In genomic region chr3:183698760-183699159, GRCh38 we compare ENCODE assay signal across 8 cellular contexts. TPM values are rescaled to one million over a fixed set of nuclear protein-coding genes. Genes with fewer than 3 reads are reported as not detected.
DNase-seq lines count a peak whose midpoint lies in the region; ATAC-seq and TF ChIP-seq lines count a peak whose summit lies in the region.

No MANE protein-coding gene starts in this region.

- H3K36me3 ChIP-seq in PC-9 (ENCODE audit: low read depth) (no peaks in the 10 kb centered on the region), transverse colon (no peaks in the 10 kb centered on the region)

- H3K27me3 ChIP-seq in PC-9 (ENCODE audit: insufficient read depth, low read depth): no peaks in the 10 kb centered on the region
- no peaks in the 10 kb centered on the region for H3K27me3 ChIP-seq in transverse colon

- peaks cover 57% of the 10 kb centered on the region for H3K79me2 ChIP-seq in PC-9 (ENCODE audit: low read depth)

- H3K27ac ChIP-seq in PC-9 (no peak overlapping the region), cingulate gyrus (ENCODE audit: low read depth, low read length) (peak overlapping the region; percentile 14), transverse colon (peak overlapping the region; percentile 86 to 92 (median 91))

- no peak for TF ChIP-seq CTCF in AG04449 (IDR thresholded peaks at IDR 0.05; ENCODE audit: insufficient read depth, low read length, missing control alignments)
- no peak for TF ChIP-seq CTCF in GM12875 (IDR thresholded peaks at IDR 0.05; ENCODE audit: borderline replicate concordance, insufficient read depth, low read depth, low read length)
- TF ChIP-seq CTCF in PC-9 (conservative IDR thresholded peaks at IDR 0.05): no peak
- TF ChIP-seq CTCF in transverse colon (IDR thresholded peaks at IDR 0.05): no peak

- H3K4me3 ChIP-seq in AG04449 (ENCODE audit: low read depth, low read length): peak overlapping the region; percentile 89
- H3K4me3 ChIP-seq in GM12875 (ENCODE audit: low read depth, low read length): peak overlapping the region; percentile 93
- peak overlapping the region; percentile 70 for H3K4me3 ChIP-seq in PC-9
- peak overlapping the region; percentile 69 to 92 (median 87) for H3K4me3 ChIP-seq in transverse colon

- H3K4me3 Mint-ChIP-seq in memory B cell: peak overlapping the region; percentile 75

- no TSS peak for BruUV-seq in PC-9 (replicated peaks; lab: Mats Ljungman, UMichigan)

- TF ChIP-seq EP300 in transverse colon (IDR thresholded peaks at IDR 0.05; ENCODE audit: low read depth): no peak

- H3K4me1 Mint-ChIP-seq in memory B cell: peaks cover 23% of the 10 kb centered on the region

- H3K27me3 Mint-ChIP-seq in memory B cell: peaks cover 1% of the 10 kb centered on the region

- H3K9me3 Mint-ChIP-seq in memory B cell: no peaks in the 10 kb centered on the region

- in situ Hi-C loops in transverse colon (cut with MboI; ENCODE audit: low pct_ligation_motif_present in 1 of 4, low pct_unique_long_range_greater_than_20kb in 1 of 4, low sequenced_read_pairs in 3 of 4): no loop called here

- intact Hi-C loops in PC-9 (cut with micrococcal nuclease; ENCODE audit: unreplicated experiment): loop anchor here (1.0 kb wide), 1 partner anchor 62 kb away; no protein-coding TSS in a partner anchor
- intact Hi-C loops in transverse colon (cut with DNase I; ENCODE audit: low total_unique reads): loop anchor here (10.0 kb wide), 1 partner anchor 66 kb away; no protein-coding TSS in a partner anchor

- CTCF ChIA-PET in AG04449 (lab: Yijun Ruan, JAX): interaction anchor here (1.2 kb wide), 1 partner anchor 71 kb away, joined by 3 read pairs; no protein-coding TSS in a partner anchor
- CTCF ChIA-PET in PC-9 (lab: Charles Lee): no interaction called here

- H2AFZ ChIP-seq in PC-9: peak overlapping the region; percentile 86

- no peak for TF ChIP-seq POLR2A in transverse colon (IDR thresholded peaks at IDR 0.05)

- DNase-seq in AG04449 (ENCODE audit: low read depth, low spot score) (no peak), PC-9 (no peak), memory B cell (ENCODE audit: low spot score in 2 of 2) (no peak), transverse colon (peak; percentile 14), HPDE6-E6E7 (ENCODE audit: extremely low spot score) (no peak)

- POLR2A ChIA-PET in AG04449 (lab: Yijun Ruan, JAX): interaction anchor here (1.8 kb wide), 1 partner anchor 62 kb away, joined by 6 read pairs; no protein-coding TSS in a partner anchor
- POLR2A ChIA-PET in PC-9 (lab: Charles Lee; ENCODE audit: unreplicated experiment): no interaction called here

- no peaks in the 10 kb centered on the region for H3K9me2 ChIP-seq in PC-9 (ENCODE audit: insufficient read depth)

- H4K20me1 ChIP-seq in PC-9 (ENCODE audit: insufficient read depth): no peaks in the 10 kb centered on the region

- no peaks in the 10 kb centered on the region for H3F3A ChIP-seq in PC-9 (ENCODE audit: insufficient read depth, low read depth)

- peak; percentile 31 for ATAC-seq in memory B cell (ENCODE audit: low read depth)
- ATAC-seq in HG03469 (IDR thresholded peaks at IDR 0.05; ENCODE audit: unreplicated experiment): no peak

- H3K4me1 ChIP-seq in PC-9 (replicated peaks; ENCODE audit: insufficient read depth): peaks cover 22% of the 10 kb centered on the region
- H3K4me1 ChIP-seq in transverse colon: peaks cover 11 to 23% (median 14%) of the 10 kb centered on the region in 4 donors

- peak overlapping the region; percentile 39 for H3K27ac Mint-ChIP-seq in memory B cell

- peaks cover 7% of the 10 kb centered on the region for H3K36me3 Mint-ChIP-seq in memory B cell

- no peaks in the 10 kb centered on the region for H3K9me3 ChIP-seq in PC-9 (ENCODE audit: insufficient read depth, low read depth)
- H3K9me3 ChIP-seq in transverse colon: no peaks in the 10 kb centered on the region

- 2 to 3% methylated on average over 8 to 9 of the region's 9 CpGs for WGBS in transverse colon (ENCODE audit: low coverage in 1 of 2), 2 donors

- peak overlapping the region; percentile 91 for H3K4me2 ChIP-seq in PC-9

RNA-seq across cellular contexts. Expression of gene YEATS2, which starts 1.2 kb away (rescaled TPM):
- total RNA-seq in PC-9 (2021) (36.5 and 37.2 TPM in 2 replicates), transverse colon (10 to 100 TPM; 10.1 to 23.2 (median 16.1) TPM)
